ENCODE assay signal across 7 cellular contexts in genomic region chr12:630656-631632, GRCh38.
DNase-seq lines count a peak whose midpoint lies in the region; ATAC-seq lines count a peak whose summit lies in the region.

No MANE protein-coding gene starts in this region.

- DNase-seq in germinal center (ENCODE audit: low spot score) (peak; percentile 86), DMS79 (lab: John Stamatoyannopoulos, UW) (no peak), D341Med (ENCODE audit: low spot score) (no peak)
- DNase-seq in stimulated activated CD4-positive, alpha-beta T cell treated with anti-CD3 and anti-CD28 coated beads, Interleukin-12 subunit alpha, Interleukin-12 subunit beta, amount 100 ng/mL, for 48 hours (ENCODE audit: low read depth in 2 of 3, low spot score in 1 of 3): peak; percentile 45 to 66 (median 52)

- ATAC-seq in GM19438 (IDR thresholded peaks at IDR 0.05; ENCODE audit: low read depth, unreplicated experiment) (peak; percentile 93), HG03442 (IDR thresholded peaks at IDR 0.05; ENCODE audit: unreplicated experiment) (peak; percentile 80)
- ATAC-seq in activated CD4-positive, CD25-positive, alpha-beta regulatory T cell treated with anti-CD3 and anti-CD28 coated beads, Interleukin-2, amount 50 U/mL, for 24 hours: peak; percentile 97 to 98

Comparison
In these comparisons a context has a peak if more than half of its experiments do, and no peak if none do; other contexts are left out.
1. DNase-seq: peak in germinal center (single experiment) and stimulated activated CD4-positive, alpha-beta T cell treated with anti-CD3 and anti-CD28 coated beads, Interleukin-12 subunit alpha, Interleukin-12 subunit beta, amount 100 ng/mL, for 48 hours (3 of 3); none in DMS79 (single experiment) and D341Med (single experiment).
2. Peak in every context shown above with its lines, with median percentiles within 50 percentile points of each other: ATAC-seq.